Comparison of ENCODE assay signal across 8 cellular contexts in genomic region chr17:20908373-20909273, GRCh38.
DNase-seq lines count a peak whose midpoint lies in the region; ATAC-seq and TF ChIP-seq lines count a peak whose summit lies in the region.

No MANE protein-coding gene starts in this region.

- H3K9me3 Mint-ChIP-seq in nephron = no peaks in the 10 kb centered on the region

- no peaks in the 10 kb centered on the region for H3K27me3 Mint-ChIP-seq in nephron (ENCODE audit: low read depth)

- H3K27ac Mint-ChIP-seq in nephron = peak overlapping the region; percentile 40 to 69 (median 67)

- H3K27me3 ChIP-seq in HL-60 (ENCODE audit: insufficient read depth, poor library complexity, severe bottlenecking) = no peaks in the 10 kb centered on the region

- H3K4me1 Mint-ChIP-seq in nephron = peaks cover 15% of the 10 kb centered on the region

- DNase-seq in C1 segment of cervical spinal cord (lab: John Stamatoyannopoulos, UW) = peak; percentile 50 to 94 (median 88)
- peak; percentile 50 to 64 for DNase-seq in HL-60 (ENCODE audit: low read depth in 1 of 2, low spot score in 1 of 2)
- peak; percentile 85 for DNase-seq in RPMI7951 (ENCODE audit: low read depth)
- peak; percentile 69 for DNase-seq in activated gamma-delta T cell treated with Interleukin-2 at 50 U/mL for 16 hours
- peak; percentile 55 for DNase-seq in fibroblast of the conjunctiva (ENCODE audit: low read depth)
- peak; percentile 63 for DNase-seq in stimulated activated naive CD4-positive, alpha-beta T cell treated with Interleukin-2 at 50 U/mL for 16 hours (lab: John Stamatoyannopoulos, UW)

- peak; percentile 90 for ATAC-seq in GM19438 (IDR thresholded peaks at IDR 0.05; ENCODE audit: low read depth, unreplicated experiment)

- peak overlapping the region; percentile 78 to 79 (median 79) for H3K4me3 Mint-ChIP-seq in nephron

- peak; percentile 6 for TF ChIP-seq CTCF in HL-60 (IDR thresholded peaks at IDR 0.05; ENCODE audit: insufficient read depth, low read length)
- peak; percentile 47 to 64 (median 59) for TF ChIP-seq CTCF in nephron (IDR thresholded peaks at IDR 0.05; ENCODE audit: unreplicated experiment in 3 of 3)

- H3K36me3 Mint-ChIP-seq in nephron (ENCODE audit: low read depth) = peaks cover 6% of the 10 kb centered on the region

- H3K4me3 ChIP-seq in HL-60 (replicated peaks; ENCODE audit: insufficient read depth, low read length) = peak overlapping the region; percentile 39

- H3K27ac ChIP-seq in HL-60 (replicated peaks) = peak overlapping the region; percentile 42; the same call in 1 of the 2 replicates

Comparison
In these comparisons a context has a peak if more than half of its experiments do, and no peak if none do; other contexts are left out.
1. Peak in every context shown above with its lines: DNase-seq, ATAC-seq, H3K4me3 ChIP-seq and H3K27ac ChIP-seq.